In genomic region chr10:80414126-80414898, GRCh38 we compare ENCODE assay signal across 9 cellular contexts. TPM values are rescaled to one million over a fixed set of nuclear protein-coding genes. Genes with fewer than 3 reads are reported as not detected.
DNase-seq lines count a peak whose midpoint lies in the region; ATAC-seq and TF ChIP-seq lines count a peak whose summit lies in the region.
"Had no signal": no experiment of that assay in that cellular context is flagged by ENCODE, and none has a peak within 500 bp of the region (broad histone marks: within the 10 kb centered on the region; RNA-seq: fewer than 3 reads in every experiment).

No MANE protein-coding gene starts in this region.

- no peaks in the 10 kb centered on the region for H3K36me3 Mint-ChIP-seq in activated naive CD4-positive, alpha-beta T cell treated with anti-CD3 and anti-CD28 coated beads for 36 hours (ENCODE audit: low read depth)
- H3K36me3 Mint-ChIP-seq: activated CD4-positive, alpha-beta memory T cell treated with anti-CD3 and anti-CD28 coated beads for 36 hours had no signal

- H3K27ac Mint-ChIP-seq in activated naive CD4-positive, alpha-beta T cell treated with anti-CD3 and anti-CD28 coated beads for 36 hours: no peak overlapping the region
- H3K27ac Mint-ChIP-seq: activated CD4-positive, alpha-beta memory T cell treated with anti-CD3 and anti-CD28 coated beads for 36 hours had no signal

- ATAC-seq in heart left ventricle: no peak
- no peak for ATAC-seq in GM21576 (IDR thresholded peaks at IDR 0.05; ENCODE audit: unreplicated experiment)

- H3K36me3 ChIP-seq in heart left ventricle (no peaks in the 10 kb centered on the region), colonic mucosa (no peaks in the 10 kb centered on the region), vagina (no peaks in the 10 kb centered on the region), trophoblast cell (ENCODE audit: control insufficient read depth in 1 of 2, insufficient read depth in 2 of 2, low read length in 2 of 2) (no peaks in the 10 kb centered on the region)

- TF ChIP-seq POLR2A in heart left ventricle (IDR thresholded peaks at IDR 0.05) (no peak), vagina (IDR thresholded peaks at IDR 0.05) (no peak)

- peak overlapping the region in 2 of 12 donors; percentile 12 to 15 for H3K4me3 ChIP-seq in heart left ventricle
- no peak overlapping the region for H3K4me3 ChIP-seq in colonic mucosa
- peak overlapping the region; percentile 14 to 17 for H3K4me3 ChIP-seq in vagina
- no peak overlapping the region for H3K4me3 ChIP-seq in trophoblast cell (ENCODE audit: low read depth, low read length)

- no peak overlapping the region for H3K4me3 Mint-ChIP-seq in activated naive CD4-positive, alpha-beta T cell treated with anti-CD3 and anti-CD28 coated beads for 36 hours
- H3K4me3 Mint-ChIP-seq: activated CD4-positive, alpha-beta memory T cell treated with anti-CD3 and anti-CD28 coated beads for 36 hours had no signal

- WGBS in heart left ventricle, 4 donors: 57 to 63% (median 62%) methylated on average over 7 of the region's 7 CpGs
- WGBS in trophoblast cell (ENCODE audit: extremely low coverage, insufficient coverage, insufficient read length): no CpG with 5 or more reads among the region's 7 CpGs

- CTCF ChIA-PET in activated naive CD4-positive, alpha-beta T cell treated with anti-CD3 and anti-CD28 coated beads for 36 hours (lab: Charles Lee): interaction anchor here (1.1 kb wide), 1 partner anchor 36 kb away, joined by 5 read pairs; no protein-coding TSS in a partner anchor

- H3K79me1 ChIP-seq in trophoblast cell (ENCODE audit: low read length): no peaks in the 10 kb centered on the region

- intact Hi-C loops in heart left ventricle (cut with DNase I) (no loop called here), cardiac septum (cut with DNase I) (loop anchor here (2.0 kb wide), 1 partner anchor 38 kb away; no protein-coding TSS in a partner anchor), colonic mucosa (cut with DNase I) (no loop called here), vagina (cut with DNase I) (no loop called here)
- intact Hi-C loops in activated naive CD4-positive, alpha-beta T cell treated with anti-CD3 and anti-CD28 coated beads for 36 hours (cut with micrococcal nuclease): no loop called here

- H3K79me2 ChIP-seq in trophoblast cell (ENCODE audit: control insufficient read depth, insufficient read depth, low read length, poor library complexity): no peaks in the 10 kb centered on the region

- no peak overlapping the region for H2BK12ac ChIP-seq in trophoblast cell (ENCODE audit: low read length)

- H3K27ac ChIP-seq in heart left ventricle (peak overlapping the region in 10 of 12 donors; percentile 5 to 85 (median 62)), colonic mucosa (peak overlapping the region; percentile 63), vagina (peak overlapping the region; percentile 73), trophoblast cell (ENCODE audit: low read depth, low read length) (no peak overlapping the region)

- H3K27me3 Mint-ChIP-seq in activated naive CD4-positive, alpha-beta T cell treated with anti-CD3 and anti-CD28 coated beads for 36 hours (ENCODE audit: low read depth): no peaks in the 10 kb centered on the region
- H3K27me3 Mint-ChIP-seq: activated CD4-positive, alpha-beta memory T cell treated with anti-CD3 and anti-CD28 coated beads for 36 hours had no signal

- no peak overlapping the region for H3K18ac ChIP-seq in trophoblast cell (ENCODE audit: low read length)

- H3K9ac ChIP-seq in colonic mucosa (ENCODE audit: low read depth in 2 of 2, low read length in 2 of 2): peak overlapping the region in 1 of 2 donors; percentile 19
- H3K9ac ChIP-seq in trophoblast cell (ENCODE audit: low read length): no peak overlapping the region

- H3K27me3 ChIP-seq in heart left ventricle (no peaks in the 10 kb centered on the region), colonic mucosa (no peaks in the 10 kb centered on the region), vagina (no peaks in the 10 kb centered on the region), trophoblast cell (ENCODE audit: insufficient read depth, low read length) (no peaks in the 10 kb centered on the region)

- H2BK5ac ChIP-seq in trophoblast cell (ENCODE audit: low read depth, low read length, poor library complexity): no peak overlapping the region

- H2AK5ac ChIP-seq in trophoblast cell (ENCODE audit: low read length): no peak overlapping the region

- H3K9me3 Mint-ChIP-seq in activated naive CD4-positive, alpha-beta T cell treated with anti-CD3 and anti-CD28 coated beads for 36 hours: no peaks in the 10 kb centered on the region
- H3K9me3 Mint-ChIP-seq: activated CD4-positive, alpha-beta memory T cell treated with anti-CD3 and anti-CD28 coated beads for 36 hours had no signal

- no peak overlapping the region for H3K4me2 ChIP-seq in trophoblast cell (ENCODE audit: low read length)

- TF ChIP-seq CTCF in heart left ventricle (IDR thresholded peaks at IDR 0.05) (no peak), colonic mucosa (IDR thresholded peaks at IDR 0.05) (no peak), vagina (IDR thresholded peaks at IDR 0.05) (no peak)

- H3K9me3 ChIP-seq in heart left ventricle (no peaks in the 10 kb centered on the region), colonic mucosa (no peaks in the 10 kb centered on the region), vagina (no peaks in the 10 kb centered on the region), trophoblast cell (ENCODE audit: insufficient read depth, low read depth, low read length) (peaks cover 2% of the 10 kb centered on the region)

- peaks cover 3 to 80% (median 68%) of the 10 kb centered on the region in 12 donors for H3K4me1 ChIP-seq in heart left ventricle
- peaks cover 40% of the 10 kb centered on the region for H3K4me1 ChIP-seq in colonic mucosa
- peaks cover 76% of the 10 kb centered on the region for H3K4me1 ChIP-seq in vagina
- peaks cover 30 to 40% of the 10 kb centered on the region in 2 experiments for H3K4me1 ChIP-seq in trophoblast cell (ENCODE audit: control insufficient read depth in 1 of 2, insufficient read depth in 2 of 2, low read length in 2 of 2)

- no peak overlapping the region for H4K91ac ChIP-seq in trophoblast cell (ENCODE audit: low read depth, low read length)

- H3K14ac ChIP-seq in trophoblast cell (ENCODE audit: low read length): no peak overlapping the region

- H3K23ac ChIP-seq in trophoblast cell (ENCODE audit: low read length): no peak overlapping the region

- no peak overlapping the region for H2AFZ ChIP-seq in trophoblast cell (ENCODE audit: insufficient read depth, low read length, poor library complexity)

- no peak overlapping the region for H3K4ac ChIP-seq in trophoblast cell (ENCODE audit: low read depth, low read length)

- DNase-seq in heart left ventricle (no peak), cardiac septum (ENCODE audit: low spot score) (no peak), colonic mucosa (peak; percentile 59), mucosa of gallbladder (ENCODE audit: low spot score) (peak; percentile 34), vagina (ENCODE audit: extremely low spot score in 2 of 2) (no peak), trophoblast cell (no peak)
- no peak for DNase-seq in activated naive CD4-positive, alpha-beta T cell treated with anti-CD3 and anti-CD28 coated beads for 36 hours
- DNase-seq: activated CD4-positive, alpha-beta memory T cell treated with anti-CD3 and anti-CD28 coated beads for 36 hours had no signal

- peaks cover 25% of the 10 kb centered on the region for H3K4me1 Mint-ChIP-seq in activated naive CD4-positive, alpha-beta T cell treated with anti-CD3 and anti-CD28 coated beads for 36 hours (ENCODE audit: low read depth)

- H4K8ac ChIP-seq in trophoblast cell (ENCODE audit: low read depth, low read length): no peak overlapping the region

- H4K12ac ChIP-seq in trophoblast cell (ENCODE audit: low read depth, low read length): no peak overlapping the region

- H2BK120ac ChIP-seq in trophoblast cell (ENCODE audit: insufficient read depth, low read length, poor library complexity): no peak overlapping the region

RNA-seq across cellular contexts. Expression of gene PRXL2A, which starts 6.0 kb away (rescaled TPM):
- total RNA-seq in heart left ventricle (100 to 1,000 TPM in 1 of 9 donors, 10 to 100 TPM in 8; 63.9 to 123 (median 78.6) TPM), cardiac septum (54.3 TPM), colonic mucosa (100 to 1,000 TPM in 1 of 2 donors, 10 to 100 TPM in 1; 73.5 to 101 TPM), mucosa of gallbladder (63.6 TPM), vagina (62.4 TPM)
- 10 to 100 TPM; 69.9 to 74.4 TPM for polyA plus RNA-seq in heart left ventricle
- polyA plus RNA-seq in trophoblast cell (2013): 41.6 and 43.8 TPM in 2 replicates
- total RNA-seq in activated naive CD4-positive, alpha-beta T cell treated with anti-CD3 and anti-CD28 coated beads for 36 hours: 10 to 100 TPM; 17.6 to 17.7 TPM

RNA-seq across cellular contexts. Expression of gene TSPAN14, which starts 39.8 kb away (rescaled TPM):
- total RNA-seq in heart left ventricle: 10 to 100 TPM; 24.6 to 71.5 (median 39.6) TPM
- polyA plus RNA-seq in heart left ventricle: 10 to 100 TPM; 17.4 to 46.3 TPM
- total RNA-seq in cardiac septum: 20.1 TPM
- 10 to 100 TPM; 83.5 to 91.7 TPM for total RNA-seq in colonic mucosa
- 124 TPM for total RNA-seq in mucosa of gallbladder
- total RNA-seq in vagina: 98.0 TPM
- 77.2 and 78.0 TPM in 2 replicates for polyA plus RNA-seq in trophoblast cell (2013)
- 10 to 100 TPM; 33.5 to 35.5 TPM for total RNA-seq in activated naive CD4-positive, alpha-beta T cell treated with anti-CD3 and anti-CD28 coated beads for 36 hours

RNA-seq across cellular contexts. Expression of gene DYDC2, which starts 57.7 kb away (rescaled TPM):
- total RNA-seq in heart left ventricle (not detected), cardiac septum (not detected), colonic mucosa (1 to 10 TPM in 1 of 2 donors, not detected in 1; 1.5 TPM), mucosa of gallbladder (0.35 TPM), vagina (not detected)
- polyA plus RNA-seq in heart left ventricle: not detected
- polyA plus RNA-seq in trophoblast cell (2013): 0.04 TPM in 1 of 2 replicates, not detected in the other
- not detected for total RNA-seq in activated naive CD4-positive, alpha-beta T cell treated with anti-CD3 and anti-CD28 coated beads for 36 hours
- total RNA-seq: activated CD4-positive, alpha-beta memory T cell treated with anti-CD3 and anti-CD28 coated beads for 36 hours had no signal

RNA-seq across cellular contexts. Expression of gene DYDC1, which starts 57.8 kb away (rescaled TPM):
- total RNA-seq in heart left ventricle: not detected
- not detected for polyA plus RNA-seq in heart left ventricle
- not detected for total RNA-seq in cardiac septum
- not detected for total RNA-seq in colonic mucosa
- not detected for total RNA-seq in mucosa of gallbladder
- total RNA-seq in vagina: not detected
- not detected in 2 replicates for polyA plus RNA-seq in trophoblast cell (2013)
- total RNA-seq in activated naive CD4-positive, alpha-beta T cell treated with anti-CD3 and anti-CD28 coated beads for 36 hours: not detected
- total RNA-seq: activated CD4-positive, alpha-beta memory T cell treated with anti-CD3 and anti-CD28 coated beads for 36 hours had no signal

Comparison
In these comparisons a context has a peak if more than half of its experiments do, and no peak if none do; other contexts are left out.
1. DNase-seq: peak in colonic mucosa (single experiment) and mucosa of gallbladder (single experiment); none in heart left ventricle (0 of 5), cardiac septum (single experiment), vagina (0 of 2), trophoblast cell (0 of 2) and activated naive CD4-positive, alpha-beta T cell treated with anti-CD3 and anti-CD28 coated beads for 36 hours (single experiment).
2. H3K4me3 ChIP-seq: peak in vagina (2 of 2); none in colonic mucosa (single experiment) and trophoblast cell (single experiment).